9 cellular contexts compared by ENCODE assay signal in genomic region chr4:153788419-153789276, GRCh38. TPM values are rescaled to one million over a fixed set of nuclear protein-coding genes. Genes with fewer than 3 reads are reported as not detected.
DNase-seq lines count a peak whose midpoint lies in the region; ATAC-seq and TF ChIP-seq lines count a peak whose summit lies in the region.
"Had no signal": no experiment of that assay in that cellular context is flagged by ENCODE, and none has a peak within 500 bp of the region (broad histone marks: within the 10 kb centered on the region; RNA-seq: fewer than 3 reads in every experiment).

A gene with protein sequence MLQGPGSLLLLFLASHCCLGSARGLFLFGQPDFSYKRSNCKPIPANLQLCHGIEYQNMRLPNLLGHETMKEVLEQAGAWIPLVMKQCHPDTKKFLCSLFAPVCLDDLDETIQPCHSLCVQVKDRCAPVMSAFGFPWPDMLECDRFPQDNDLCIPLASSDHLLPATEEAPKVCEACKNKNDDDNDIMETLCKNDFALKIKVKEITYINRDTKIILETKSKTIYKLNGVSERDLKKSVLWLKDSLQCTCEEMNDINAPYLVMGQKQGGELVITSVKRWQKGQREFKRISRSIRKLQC (minus strand): TSS chr4:153789083. CDS start chr4:153788835, 248 bp downstream.

- H3K9ac ChIP-seq in colonic mucosa (ENCODE audit: low read depth in 2 of 2, low read length in 2 of 2): no peak within 1 kb of the TSS

- H3K4me3 Mint-ChIP-seq in T-cell: peak within 1 kb of the TSS; percentile 42 to 88 (median 50)
- H3K4me3 Mint-ChIP-seq in progenitor cell of endocrine pancreas (ENCODE audit: low read depth): peak within 1 kb of the TSS; percentile 66

- TF ChIP-seq CTCF in progenitor cell of endocrine pancreas (IDR thresholded peaks at IDR 0.05; ENCODE audit: unreplicated experiment): no peak
- no peak for TF ChIP-seq CTCF in colonic mucosa (IDR thresholded peaks at IDR 0.05)

- CTCF ChIA-PET in T-cell (lab: Charles Lee): interaction anchor here in 1 of 2 donors (0.7 kb wide), 1 partner anchor 72 kb away, joined by 7 read pairs; no protein-coding TSS in a partner anchor

- no peak within 1 kb of the TSS for H3K4me3 ChIP-seq in colonic mucosa

- H3K9me3 Mint-ChIP-seq in T-cell (no peaks in the 10 kb centered on the region), progenitor cell of endocrine pancreas (ENCODE audit: low read depth) (no peaks in the 10 kb centered on the region)

- DNase-seq in DMS114 treated with DMSO at 0.1 percent for 48 hours (lab: John Stamatoyannopoulos, UW; ENCODE audit: unreplicated experiment): peak; percentile 5
- DNase-seq in T-cell: no peak
- peak; percentile 24 for DNase-seq in left cardiac atrium
- DNase-seq in progenitor cell of endocrine pancreas (ENCODE audit: low spot score, unreplicated experiment): no peak
- no peak for DNase-seq in colonic mucosa

- POLR2A ChIA-PET in T-cell (lab: Charles Lee): interaction anchor here in 1 of 2 donors (0.7 kb wide), 1 partner anchor 395 kb away, joined by 5 read pairs; no protein-coding TSS in a partner anchor

- peaks cover 58% of the 10 kb centered on the region for H3K27me3 ChIP-seq in colonic mucosa

- ATAC-seq in T-cell (replicated peaks in 1 of 4) (no peak), left cardiac atrium (peak; percentile 18 to 34), GM21447 (IDR thresholded peaks at IDR 0.05; ENCODE audit: unreplicated experiment) (no peak), HG03457 (IDR thresholded peaks at IDR 0.05; ENCODE audit: unreplicated experiment) (no peak), HG03135 (IDR thresholded peaks at IDR 0.05; ENCODE audit: unreplicated experiment) (no peak)

- H3K36me3 Mint-ChIP-seq in T-cell: no peaks in the 10 kb centered on the region
- no peaks in the 10 kb centered on the region for H3K36me3 Mint-ChIP-seq in progenitor cell of endocrine pancreas (ENCODE audit: insufficient read depth)

- H3K27ac ChIP-seq in colonic mucosa: no peak within 1 kb of the TSS

- peaks cover 67 to 78% of the 10 kb centered on the region in 2 donors for H3K27me3 Mint-ChIP-seq in T-cell
- peaks cover 83% of the 10 kb centered on the region for H3K27me3 Mint-ChIP-seq in progenitor cell of endocrine pancreas

- peaks cover 44 to 48% (median 46%) of the 10 kb centered on the region in 3 donors for H3K4me1 Mint-ChIP-seq in T-cell
- H3K4me1 Mint-ChIP-seq in progenitor cell of endocrine pancreas (ENCODE audit: low read depth): peaks cover 20% of the 10 kb centered on the region

- no peaks in the 10 kb centered on the region for H3K9me3 ChIP-seq in colonic mucosa

- H3K36me3 ChIP-seq in colonic mucosa: no peaks in the 10 kb centered on the region

- H3K4me1 ChIP-seq in colonic mucosa: peaks cover 6% of the 10 kb centered on the region

- H3K27ac Mint-ChIP-seq in T-cell (peak within 1 kb of the TSS in 1 of 2 donors; percentile 6), progenitor cell of endocrine pancreas (peak within 1 kb of the TSS; percentile 49)

- intact Hi-C loops in left cardiac atrium (cut with DNase I) (loop anchor here in 1 of 2 donors (5.0 kb wide), 1 partner anchor 719 kb away; no protein-coding TSS in a partner anchor), colonic mucosa (cut with DNase I) (loop anchor here (10.0 kb wide), 1 partner anchor 566 kb away; no protein-coding TSS in a partner anchor)

RNA-seq across cellular contexts. Expression of the gene that starts here (rescaled TPM):
- total RNA-seq in T-cell (under 1 TPM in 3 of 5 donors, not detected in 2; 0.36 to 0.82 (median 0.47) TPM), left cardiac atrium (1 to 10 TPM; 3.3 to 8.3 TPM), progenitor cell of endocrine pancreas (1.3 and 3.2 TPM in 2 replicates), colonic mucosa (10 to 100 TPM in 1 of 2 donors, 1 to 10 TPM in 1; 8.7 to 36.2 TPM)
- total RNA-seq: bronchial epithelial cell had no signal

Comparison
In these comparisons a context has a peak if more than half of its experiments do, and no peak if none do; other contexts are left out.
1. DNase-seq: peak in DMS114 treated with DMSO at 0.1 percent for 48 hours (single experiment) and left cardiac atrium (single experiment); none in T-cell (0 of 34), progenitor cell of endocrine pancreas (single experiment) and colonic mucosa (single experiment).
2. ATAC-seq: peak in left cardiac atrium (2 of 2); none in T-cell (0 of 4), GM21447 (single experiment), HG03457 (single experiment) and HG03135 (single experiment).